Comparison of ENCODE assay signal across 14 cellular contexts in genomic region chrX:148380107-148380506, GRCh38.
DNase-seq lines count a peak whose midpoint lies in the region; ATAC-seq and TF ChIP-seq lines count a peak whose summit lies in the region.
"Had no signal": no experiment of that assay in that cellular context is flagged by ENCODE, and none has a peak within 500 bp of the region (broad histone marks: within the 10 kb centered on the region; RNA-seq: fewer than 3 reads in every experiment).

No MANE protein-coding gene starts in this region.

- H3K4me3 ChIP-seq in naive thymus-derived CD4-positive, alpha-beta T cell (ENCODE audit: low read length): peak overlapping the region; percentile 36
- H3K4me3 ChIP-seq in lower leg skin (ENCODE audit: low read depth, poor library complexity, severe bottlenecking): no peak overlapping the region
- H3K4me3 ChIP-seq: colonic mucosa, testis had no signal

- no peaks in the 10 kb centered on the region for H3K9me3 ChIP-seq in naive thymus-derived CD4-positive, alpha-beta T cell (ENCODE audit: control insufficient read depth in 2 of 3, low read length in 3 of 3)
- H3K9me3 ChIP-seq: colonic mucosa, testis had no signal

- peak overlapping the region; percentile 73 to 93 (median 87) for H3K27ac Mint-ChIP-seq in naive thymus-derived CD4-positive, alpha-beta T cell

- H3K27me3 Mint-ChIP-seq in naive thymus-derived CD4-positive, alpha-beta T cell: no peaks in the 10 kb centered on the region

- ATAC-seq in GM18511 (IDR thresholded peaks at IDR 0.05; ENCODE audit: unreplicated experiment): peak; percentile 8
- peak; percentile 1 for ATAC-seq in GM21528 (IDR thresholded peaks at IDR 0.05; ENCODE audit: low FRiP score, unreplicated experiment)
- no peak for ATAC-seq in naive thymus-derived CD4-positive, alpha-beta T cell
- ATAC-seq: left cardiac atrium had no signal

- H3K36me3 ChIP-seq in naive thymus-derived CD4-positive, alpha-beta T cell (ENCODE audit: control insufficient read depth in 2 of 3, insufficient read depth in 3 of 3, low read length in 3 of 3): no peaks in the 10 kb centered on the region
- H3K36me3 ChIP-seq: colonic mucosa had no signal

- TF ChIP-seq CTCF in lower leg skin (IDR thresholded peaks at IDR 0.05): no peak

- POLR2A ChIA-PET in naive thymus-derived CD4-positive, alpha-beta T cell (lab: Charles Lee): interaction anchor here (1.0 kb wide), 1 partner anchor 42 kb away, joined by 3 read pairs; no protein-coding TSS in a partner anchor

- WGBS in lower leg skin, 2 donors: 77 to 94% methylated on average over 3 of the region's 3 CpGs

- H3K9me3 Mint-ChIP-seq in naive thymus-derived CD4-positive, alpha-beta T cell: peaks cover 0 to 13% (median 4%) of the 10 kb centered on the region in 11 donors

- no peaks in the 10 kb centered on the region for H3K27me3 ChIP-seq in naive thymus-derived CD4-positive, alpha-beta T cell (ENCODE audit: control insufficient read depth in 2 of 2, insufficient read depth in 2 of 2, low read length in 2 of 2)
- H3K27me3 ChIP-seq: colonic mucosa, testis had no signal

- H3K4me1 ChIP-seq in naive thymus-derived CD4-positive, alpha-beta T cell (ENCODE audit: control insufficient read depth in 2 of 2, insufficient read depth in 2 of 2, low read length in 2 of 2): peaks cover 14 to 20% of the 10 kb centered on the region in 2 donors
- H3K4me1 ChIP-seq: colonic mucosa, testis had no signal

- peak overlapping the region; percentile 58 for H3K27ac ChIP-seq in naive thymus-derived CD4-positive, alpha-beta T cell (ENCODE audit: low read depth, low read length)
- H3K27ac ChIP-seq: colonic mucosa, testis had no signal

- peak overlapping the region; percentile 66 to 88 (median 83) for H3K4me3 Mint-ChIP-seq in naive thymus-derived CD4-positive, alpha-beta T cell

- H3K4me1 Mint-ChIP-seq in naive thymus-derived CD4-positive, alpha-beta T cell: peaks cover 10 to 38% (median 30%) of the 10 kb centered on the region in 7 donors

- peaks cover 0 to 13% (median 0%) of the 10 kb centered on the region in 5 donors for H3K36me3 Mint-ChIP-seq in naive thymus-derived CD4-positive, alpha-beta T cell

- DNase-seq in OCI-M1 (lab: John Stamatoyannopoulos, UW) (peak; percentile 10), NK-92 (lab: John Stamatoyannopoulos, UW; ENCODE audit: unreplicated experiment) (no peak), lower leg skin (ENCODE audit: low spot score in 2 of 2) (no peak), NCI-H446 treated with DMSO at 0.1 percent for 48 hours (lab: John Stamatoyannopoulos, UW) (no peak)
- DNase-seq in naive thymus-derived CD4-positive, alpha-beta T cell: no peak
- DNase-seq: colonic mucosa, foreskin melanocyte, left cardiac atrium, NCI-H1048, NCI-H526, SW 1271, testis had no signal

- no peak for TF ChIP-seq POLR2A in lower leg skin (IDR thresholded peaks at IDR 0.05)

- CTCF ChIA-PET in naive thymus-derived CD4-positive, alpha-beta T cell (lab: Charles Lee): no interaction called here

- intact Hi-C loops in naive thymus-derived CD4-positive, alpha-beta T cell (cut with micrococcal nuclease): loop anchor here (1.0 to 5.0 kb wide), 4 partner anchors 70 to 118 kb away; no protein-coding TSS in a partner anchor
- intact Hi-C loops in lower leg skin (cut with DNase I; ENCODE audit: low total_unique reads): no loop called here
